Comparison of ENCODE assay signal across 14 cellular contexts in the genomic region with DNA sequence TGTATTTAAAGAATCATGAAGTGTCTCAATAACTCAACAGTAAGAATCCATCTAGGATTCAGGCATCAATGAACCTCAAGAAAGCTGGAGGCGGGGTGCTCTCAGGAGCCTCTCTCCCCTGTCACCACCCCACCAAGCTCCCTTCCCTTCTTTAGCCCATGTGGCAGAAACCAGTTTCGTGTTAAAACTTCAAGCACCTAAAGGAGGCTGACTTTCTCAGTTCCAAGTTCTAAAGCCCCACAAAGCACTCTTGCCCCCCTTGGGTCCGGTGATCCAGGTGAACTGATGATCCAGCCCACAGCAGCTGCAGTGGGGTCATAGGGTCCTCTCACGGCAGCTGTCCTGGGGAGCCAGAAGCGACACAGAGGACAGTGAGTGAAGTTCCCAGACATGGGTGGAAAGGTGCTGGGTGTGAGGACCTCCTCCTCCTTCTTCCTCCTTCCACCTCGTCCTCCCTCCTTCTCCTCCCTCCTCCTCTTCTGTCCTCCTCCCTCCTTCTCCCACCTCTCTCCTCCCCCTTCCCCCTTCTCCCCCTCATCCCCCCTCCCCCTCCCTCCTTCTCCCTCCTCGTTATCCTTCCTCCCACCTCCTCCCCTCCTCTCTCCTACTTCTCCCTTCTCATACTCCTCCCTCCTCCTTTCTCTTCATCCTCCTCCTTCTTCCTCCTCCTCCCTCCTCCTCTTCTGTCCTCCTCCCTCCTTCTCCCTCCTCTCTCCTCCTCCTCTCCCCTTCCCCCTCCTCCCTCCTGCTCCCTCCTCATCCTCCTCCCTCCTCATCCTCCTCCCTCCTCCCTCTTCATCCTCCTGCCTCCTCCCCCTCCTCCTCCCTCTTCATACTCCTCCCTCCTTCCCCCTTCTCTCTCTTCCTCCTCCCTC.
DNase-seq lines count a peak whose midpoint lies in the region; ATAC-seq, FAIRE-seq and TF ChIP-seq lines count a peak whose summit lies in the region.
"Had no signal": no experiment of that assay in that cellular context is flagged by ENCODE, and none has a peak within 500 bp of the region (broad histone marks: within the 10 kb centered on the region; RNA-seq: fewer than 3 reads in every experiment).

No MANE protein-coding gene starts in this region.

- ATAC-seq in A549, result peak; percentile 47 to 51; a peak in 3 of 6 replicates
- ATAC-seq in WTC11, result no peak
- no peak for ATAC-seq in stimulated activated effector memory CD8-positive, alpha-beta T cell treated with anti-CD3 and anti-CD28 coated beads, Interleukin-12 subunit alpha, Interleukin-12 subunit beta, amount 100 ng/mL, for 72 hours
- ATAC-seq: GM12878 had no signal

- H3K27ac ChIP-seq in A549, result peak overlapping the region in 1 of 2 experiments; percentile 52; a peak in 2 of 6 replicates
- H3K27ac ChIP-seq in HEK293 (ENCODE audit: extremely low read depth, low read depth, low read length), result no peak overlapping the region
- H3K27ac ChIP-seq: BLaER1 had no signal

- TF ChIP-seq CTCF in A549 (IDR thresholded peaks at IDR 0.05), result no peak
- no peak for TF ChIP-seq CTCF in HEK293 (tag by site-specific recombination; IDR thresholded peaks at IDR 0.05)
- no peak for TF ChIP-seq CTCF in WTC11 (IDR thresholded peaks at IDR 0.05)
- no peak for TF ChIP-seq CTCF in osteocyte (IDR thresholded peaks at IDR 0.05)
- no peak for TF ChIP-seq CTCF in lower leg skin (IDR thresholded peaks at IDR 0.05)

- H3K4me3 Mint-ChIP-seq in WTC11 (no peak overlapping the region), osteocyte (ENCODE audit: unreplicated experiment) (no peak overlapping the region)
- H3K4me3 Mint-ChIP-seq in stimulated activated effector memory CD8-positive, alpha-beta T cell treated with anti-CD3 and anti-CD28 coated beads, Interleukin-12 subunit alpha, Interleukin-12 subunit beta, amount 100 ng/mL, for 72 hours, result no peak overlapping the region
- H3K4me3 Mint-ChIP-seq: CD8-positive, alpha-beta memory T cell had no signal

- peaks cover 4% of the 10 kb centered on the region; the same call in 1 of the 3 replicates for H3K4me1 ChIP-seq in A549
- no peaks in the 10 kb centered on the region for H3K4me1 ChIP-seq in HEK293 (ENCODE audit: control insufficient read depth, insufficient read depth, low read length)
- H3K4me1 ChIP-seq: Caco-2 had no signal

- DNase-seq in A549 (ENCODE audit: low read depth in 1 of 2, low spot score in 1 of 2) (no peak), WTC11 (ENCODE audit: low spot score) (no peak), osteocyte (ENCODE audit: extremely low spot score, unreplicated experiment) (peak; percentile 23), erythroblast (lab: John Stamatoyannopoulos, UW) (no peak), lower leg skin (ENCODE audit: low spot score in 2 of 2) (no peak)
- no peak for DNase-seq in stimulated activated effector memory CD8-positive, alpha-beta T cell treated with anti-CD3 and anti-CD28 coated beads, Interleukin-12 subunit alpha, Interleukin-12 subunit beta, amount 100 ng/mL, for 72 hours (ENCODE audit: low spot score in 2 of 2)
- DNase-seq: AML-193; Caco-2; CD8-positive, alpha-beta memory T cell; DMS79 had no signal

- peaks cover 6% of the 10 kb centered on the region; the same call in 1 of the 2 replicates for H3K36me3 Mint-ChIP-seq in WTC11
- peaks cover 4% of the 10 kb centered on the region for H3K36me3 Mint-ChIP-seq in osteocyte (ENCODE audit: unreplicated experiment)
- H3K36me3 Mint-ChIP-seq in stimulated activated effector memory CD8-positive, alpha-beta T cell treated with anti-CD3 and anti-CD28 coated beads, Interleukin-12 subunit alpha, Interleukin-12 subunit beta, amount 100 ng/mL, for 72 hours, result no peaks in the 10 kb centered on the region
- H3K36me3 Mint-ChIP-seq: CD8-positive, alpha-beta memory T cell had no signal

- CTCF ChIA-PET in A549 (lab: Yijun Ruan, JAX), result interaction anchor here (1.0 to 1.2 kb wide), 2 partner anchors 10 to 46 kb away, joined by 3 to 4 read pairs; no protein-coding TSS in a partner anchor
- CTCF ChIA-PET in HEK293 (lab: Yijun Ruan, JAX), result no interaction called here
- CTCF ChIA-PET in WTC11 (lab: Charles Lee), result interaction anchor here (1.4 kb wide), 1 partner anchor 18 kb away, joined by 3 read pairs; no protein-coding TSS in a partner anchor

- H3K27me3 Mint-ChIP-seq in WTC11 (ENCODE audit: low read depth) (peaks cover 3% of the 10 kb centered on the region; the same call in 1 of the 2 replicates), osteocyte (ENCODE audit: unreplicated experiment) (peaks cover 55% of the 10 kb centered on the region)

- intact Hi-C loops in lower leg skin (cut with DNase I; ENCODE audit: low total_unique reads), result loop anchor here (10.0 kb wide), 1 partner anchor 1517 kb away; no protein-coding TSS in a partner anchor

- no peaks in the 10 kb centered on the region for H3K36me3 ChIP-seq in HEK293 (ENCODE audit: control insufficient read depth in 2 of 2, insufficient read depth in 1 of 2, low read length in 2 of 2)
- H3K36me3 ChIP-seq: BLaER1 had no signal

- 66% methylated on average over 7 of the region's 7 CpGs for WGBS in A549 (ENCODE audit: missing lambda C conversion rate)
- 72 to 77% methylated on average over 7 of the region's 7 CpGs for WGBS in lower leg skin, 2 donors

- no peak overlapping the region for H3K27ac Mint-ChIP-seq in WTC11
- H3K27ac Mint-ChIP-seq in osteocyte (ENCODE audit: unreplicated experiment), result no peak overlapping the region
- no peak overlapping the region for H3K27ac Mint-ChIP-seq in stimulated activated effector memory CD8-positive, alpha-beta T cell treated with anti-CD3 and anti-CD28 coated beads, Interleukin-12 subunit alpha, Interleukin-12 subunit beta, amount 100 ng/mL, for 72 hours
- H3K27ac Mint-ChIP-seq: CD8-positive, alpha-beta memory T cell had no signal

- peaks cover 19% of the 10 kb centered on the region for H3K9me3 Mint-ChIP-seq in WTC11
- peaks cover 5% of the 10 kb centered on the region for H3K9me3 Mint-ChIP-seq in osteocyte (ENCODE audit: unreplicated experiment)
- H3K9me3 Mint-ChIP-seq in stimulated activated effector memory CD8-positive, alpha-beta T cell treated with anti-CD3 and anti-CD28 coated beads, Interleukin-12 subunit alpha, Interleukin-12 subunit beta, amount 100 ng/mL, for 72 hours, result peaks cover 4% of the 10 kb centered on the region

- no peak for FAIRE-seq in A549 (lab: Jason Lieb, UNC)
- FAIRE-seq: GM12878, GM18507 had no signal

- no peak overlapping the region for H3K4me2 ChIP-seq in A549

- H3K4me3 ChIP-seq in A549 (no peak overlapping the region), HEK293 (ENCODE audit: low read depth, low read length) (no peak overlapping the region), lower leg skin (ENCODE audit: low read depth, poor library complexity, severe bottlenecking) (no peak overlapping the region)
- H3K4me3 ChIP-seq: BLaER1, GM12878 had no signal

- H3K9me3 ChIP-seq in A549, result peaks cover 7% of the 10 kb centered on the region
- no peaks in the 10 kb centered on the region for H3K9me3 ChIP-seq in HEK293 (ENCODE audit: control insufficient read depth, insufficient read depth, low read depth, low read length)
- H3K9me3 ChIP-seq: Caco-2 had no signal

- H3K4me1 Mint-ChIP-seq in WTC11 (peaks cover 5% of the 10 kb centered on the region; the same call in 1 of the 2 replicates), osteocyte (ENCODE audit: unreplicated experiment) (peaks cover 13% of the 10 kb centered on the region)
- no peaks in the 10 kb centered on the region for H3K4me1 Mint-ChIP-seq in stimulated activated effector memory CD8-positive, alpha-beta T cell treated with anti-CD3 and anti-CD28 coated beads, Interleukin-12 subunit alpha, Interleukin-12 subunit beta, amount 100 ng/mL, for 72 hours
- H3K4me1 Mint-ChIP-seq: CD8-positive, alpha-beta memory T cell had no signal

- TF ChIP-seq POLR2A in A549 (IDR thresholded peaks at IDR 0.05; ENCODE audit: low read length), result no peak
- TF ChIP-seq POLR2A in erythroblast (IDR thresholded peaks at IDR 0.05; ENCODE audit: low read length), result no peak
- no peak for TF ChIP-seq POLR2A in lower leg skin (IDR thresholded peaks at IDR 0.05)

- no peak for TF ChIP-seq EP300 in A549 (IDR thresholded peaks at IDR 0.05)

- POLR2A ChIA-PET in A549 (lab: Yijun Ruan, JAX) (no interaction called here), HEK293 (lab: Yijun Ruan, JAX) (no interaction called here), WTC11 (lab: Charles Lee) (no interaction called here)

- TF ChIP-seq RAD21 in A549 (conservative IDR thresholded peaks at IDR 0.05 in 1 of 2, IDR thresholded peaks at IDR 0.05 in 1 of 2), result no peak

TF ChIP-seq in A549, 52 proteins besides CTCF, POLR2A, EP300 and RAD21 (continues in another document):
- TF ChIP-seq ZNF302 (CRISPR knock-in tag; IDR thresholded peaks at IDR 0.05), result no peak
- TF ChIP-seq, protein P1, sequence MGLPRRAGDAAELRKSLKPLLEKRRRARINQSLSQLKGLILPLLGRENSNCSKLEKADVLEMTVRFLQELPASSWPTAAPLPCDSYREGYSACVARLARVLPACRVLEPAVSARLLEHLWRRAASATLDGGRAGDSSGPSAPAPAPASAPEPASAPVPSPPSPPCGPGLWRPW (IDR thresholded peaks at IDR 0.05), result no peak
- no peak for TF ChIP-seq MYC (IDR thresholded peaks at IDR 0.05; ENCODE audit: borderline replicate concordance, low read length)

TF ChIP-seq in HEK293, 187 proteins besides CTCF, POLR2A, EP300 and RAD21 (continues in another document):
- TF ChIP-seq ZNF10 (tag by site-specific recombination; IDR thresholded peaks at IDR 0.05), result no peak

TF ChIP-seq in WTC11, 78 proteins besides CTCF, POLR2A, EP300 and RAD21:
- TF ChIP-seq GRHL2 (CRISPR knock-in tag; IDR thresholded peaks at IDR 0.05; ENCODE audit: insufficient replicate concordance, severe bottlenecking) (no peak), ELF4 (CRISPR knock-in tag; IDR thresholded peaks at IDR 0.05; ENCODE audit: low read depth) (no peak), ZNF263 (CRISPR knock-in tag; IDR thresholded peaks at IDR 0.05; ENCODE audit: low read depth) (peak; percentile 48; the same call in 1 of the 2 replicates), FOXJ3 (CRISPR knock-in tag; IDR thresholded peaks at IDR 0.05; ENCODE audit: borderline replicate concordance) (no peak), ZNF671 (CRISPR knock-in tag; IDR thresholded peaks at IDR 0.05) (no peak)
- TF ChIP-seq, protein P2, sequence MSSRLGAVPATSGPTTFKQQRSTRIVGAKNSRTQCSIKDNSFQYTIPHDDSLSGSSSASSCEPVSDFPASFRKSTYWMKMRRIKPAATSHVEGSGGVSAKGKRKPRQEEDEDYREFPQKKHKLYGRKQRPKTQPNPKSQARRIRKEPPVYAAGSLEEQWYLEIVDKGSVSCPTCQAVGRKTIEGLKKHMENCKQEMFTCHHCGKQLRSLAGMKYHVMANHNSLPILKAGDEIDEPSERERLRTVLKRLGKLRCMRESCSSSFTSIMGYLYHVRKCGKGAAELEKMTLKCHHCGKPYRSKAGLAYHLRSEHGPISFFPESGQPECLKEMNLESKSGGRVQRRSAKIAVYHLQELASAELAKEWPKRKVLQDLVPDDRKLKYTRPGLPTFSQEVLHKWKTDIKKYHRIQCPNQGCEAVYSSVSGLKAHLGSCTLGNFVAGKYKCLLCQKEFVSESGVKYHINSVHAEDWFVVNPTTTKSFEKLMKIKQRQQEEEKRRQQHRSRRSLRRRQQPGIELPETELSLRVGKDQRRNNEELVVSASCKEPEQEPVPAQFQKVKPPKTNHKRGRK (CRISPR knock-in tag; IDR thresholded peaks at IDR 0.05; ENCODE audit: borderline replicate concordance), result no peak

Comparison
In these comparisons a context has a peak if more than half of its experiments do, and no peak if none do; other contexts are left out.
1. ATAC-seq: peak in A549 (2 of 2); none in WTC11 (single experiment) and stimulated activated effector memory CD8-positive, alpha-beta T cell treated with anti-CD3 and anti-CD28 coated beads, Interleukin-12 subunit alpha, Interleukin-12 subunit beta, amount 100 ng/mL, for 72 hours (single experiment).